Comparison of ENCODE assay signal across 1 cellular context in the genomic region with DNA sequence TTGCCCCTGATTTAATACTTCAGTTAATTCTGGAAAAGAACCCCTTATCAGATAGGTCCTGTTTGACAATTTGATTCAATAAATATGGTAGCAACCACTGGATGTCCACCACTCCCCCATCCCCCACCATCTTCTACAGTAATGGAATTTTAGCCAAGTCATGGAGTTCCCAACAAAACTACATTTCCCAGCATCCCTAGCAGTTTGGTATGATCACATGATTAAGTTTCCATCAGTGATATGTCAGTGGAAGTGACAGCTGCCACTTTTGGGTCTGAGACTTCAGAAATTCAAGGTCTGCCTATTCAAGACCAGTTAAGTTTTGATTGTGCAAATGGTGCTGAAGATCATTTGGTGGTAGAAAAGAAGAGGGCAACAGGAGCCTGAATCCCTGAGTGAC.
TF ChIP-seq lines count a peak whose summit lies in the region.

No MANE protein-coding gene starts in this region.

TF ChIP-seq in K562, 482 proteins besides CTCF, POLR2A, EP300 and RAD21 (continued from another document):
- TF ChIP-seq, protein P1, sequence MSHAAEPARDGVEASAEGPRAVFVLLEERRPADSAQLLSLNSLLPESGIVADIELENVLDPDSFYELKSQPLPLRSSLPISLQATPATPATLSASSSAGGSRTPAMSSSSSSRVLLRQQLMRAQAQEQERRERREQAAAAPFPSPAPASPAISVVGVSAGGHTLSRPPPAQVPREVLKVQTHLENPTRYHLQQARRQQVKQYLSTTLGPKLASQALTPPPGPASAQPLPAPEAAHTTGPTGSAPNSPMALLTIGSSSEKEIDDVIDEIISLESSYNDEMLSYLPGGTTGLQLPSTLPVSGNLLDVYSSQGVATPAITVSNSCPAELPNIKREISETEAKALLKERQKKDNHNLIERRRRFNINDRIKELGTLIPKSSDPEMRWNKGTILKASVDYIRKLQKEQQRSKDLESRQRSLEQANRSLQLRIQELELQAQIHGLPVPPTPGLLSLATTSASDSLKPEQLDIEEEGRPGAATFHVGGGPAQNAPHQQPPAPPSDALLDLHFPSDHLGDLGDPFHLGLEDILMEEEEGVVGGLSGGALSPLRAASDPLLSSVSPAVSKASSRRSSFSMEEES (CRISPR knock-in tag; IDR thresholded peaks at IDR 0.05), result peak; percentile 76
- TF ChIP-seq MYC (IDR thresholded peaks at IDR 0.05; ENCODE audit: low read depth, low read length) (no peak), MYC (CRISPR knock-in tag; IDR thresholded peaks at IDR 0.05; ENCODE audit: borderline replicate concordance, low read depth) (no peak), SIN3A (IDR thresholded peaks at IDR 0.05; ENCODE audit: borderline replicate concordance in 2 of 2, control insufficient read depth in 1 of 2, low read depth in 2 of 2, low read length in 2 of 2) (no peak), SMARCC2 (IDR thresholded peaks at IDR 0.05; ENCODE audit: low read depth) (no peak), ZNF316 (IDR thresholded peaks at IDR 0.05) (peak; percentile 64), C11orf30 (IDR thresholded peaks at IDR 0.05; ENCODE audit: low read depth) (peak; percentile 62), PML (IDR thresholded peaks at IDR 0.05; ENCODE audit: low read length) (no peak), RAD51 (IDR thresholded peaks at IDR 0.05; ENCODE audit: borderline replicate concordance, low read depth) (peak; percentile 73), MEIS2 (IDR thresholded peaks at IDR 0.05; ENCODE audit: partially characterized antibody) (peak; percentile 80), ZC3H8 (IDR thresholded peaks at IDR 0.05) (no peak), TCF7L2 (IDR thresholded peaks at IDR 0.05; ENCODE audit: low read depth, low read length) (no peak), BMI1 (IDR thresholded peaks at IDR 0.05; ENCODE audit: low read length) (no peak)
- TF ChIP-seq, protein P2, sequence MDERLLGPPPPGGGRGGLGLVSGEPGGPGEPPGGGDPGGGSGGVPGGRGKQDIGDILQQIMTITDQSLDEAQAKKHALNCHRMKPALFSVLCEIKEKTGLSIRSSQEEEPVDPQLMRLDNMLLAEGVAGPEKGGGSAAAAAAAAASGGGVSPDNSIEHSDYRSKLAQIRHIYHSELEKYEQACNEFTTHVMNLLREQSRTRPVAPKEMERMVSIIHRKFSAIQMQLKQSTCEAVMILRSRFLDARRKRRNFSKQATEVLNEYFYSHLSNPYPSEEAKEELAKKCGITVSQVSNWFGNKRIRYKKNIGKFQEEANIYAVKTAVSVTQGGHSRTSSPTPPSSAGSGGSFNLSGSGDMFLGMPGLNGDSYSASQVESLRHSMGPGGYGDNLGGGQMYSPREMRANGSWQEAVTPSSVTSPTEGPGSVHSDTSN (CRISPR knock-in tag; IDR thresholded peaks at IDR 0.05; ENCODE audit: low read depth), result no peak
- TF ChIP-seq, protein P2 (tag; conservative IDR thresholded peaks at IDR 0.05; ENCODE audit: low read depth), result peak; percentile 46
- TF ChIP-seq, protein P3, sequence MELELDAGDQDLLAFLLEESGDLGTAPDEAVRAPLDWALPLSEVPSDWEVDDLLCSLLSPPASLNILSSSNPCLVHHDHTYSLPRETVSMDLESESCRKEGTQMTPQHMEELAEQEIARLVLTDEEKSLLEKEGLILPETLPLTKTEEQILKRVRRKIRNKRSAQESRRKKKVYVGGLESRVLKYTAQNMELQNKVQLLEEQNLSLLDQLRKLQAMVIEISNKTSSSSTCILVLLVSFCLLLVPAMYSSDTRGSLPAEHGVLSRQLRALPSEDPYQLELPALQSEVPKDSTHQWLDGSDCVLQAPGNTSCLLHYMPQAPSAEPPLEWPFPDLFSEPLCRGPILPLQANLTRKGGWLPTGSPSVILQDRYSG (tag; conservative IDR thresholded peaks at IDR 0.05; ENCODE audit: low read depth), result no peak
- TF ChIP-seq, protein P4, sequence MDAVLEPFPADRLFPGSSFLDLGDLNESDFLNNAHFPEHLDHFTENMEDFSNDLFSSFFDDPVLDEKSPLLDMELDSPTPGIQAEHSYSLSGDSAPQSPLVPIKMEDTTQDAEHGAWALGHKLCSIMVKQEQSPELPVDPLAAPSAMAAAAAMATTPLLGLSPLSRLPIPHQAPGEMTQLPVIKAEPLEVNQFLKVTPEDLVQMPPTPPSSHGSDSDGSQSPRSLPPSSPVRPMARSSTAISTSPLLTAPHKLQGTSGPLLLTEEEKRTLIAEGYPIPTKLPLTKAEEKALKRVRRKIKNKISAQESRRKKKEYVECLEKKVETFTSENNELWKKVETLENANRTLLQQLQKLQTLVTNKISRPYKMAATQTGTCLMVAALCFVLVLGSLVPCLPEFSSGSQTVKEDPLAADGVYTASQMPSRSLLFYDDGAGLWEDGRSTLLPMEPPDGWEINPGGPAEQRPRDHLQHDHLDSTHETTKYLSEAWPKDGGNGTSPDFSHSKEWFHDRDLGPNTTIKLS (IDR thresholded peaks at IDR 0.05; ENCODE audit: borderline replicate concordance, low read depth), result no peak
